In genomic region chr4:161813389-161813788, GRCh38 we compare ENCODE assay signal across 1 cellular context.
TF ChIP-seq lines count a peak whose summit lies in the region.

No MANE protein-coding gene starts in this region.

TF ChIP-seq in GM23338, 12 proteins besides CTCF, POLR2A, EP300 and RAD21 (continued from another document):
- TF ChIP-seq NANOG (IDR thresholded peaks at IDR 0.05; ENCODE audit: borderline replicate concordance), result no peak
